Comparison of ENCODE assay signal across 8 cellular contexts in the genomic region with DNA sequence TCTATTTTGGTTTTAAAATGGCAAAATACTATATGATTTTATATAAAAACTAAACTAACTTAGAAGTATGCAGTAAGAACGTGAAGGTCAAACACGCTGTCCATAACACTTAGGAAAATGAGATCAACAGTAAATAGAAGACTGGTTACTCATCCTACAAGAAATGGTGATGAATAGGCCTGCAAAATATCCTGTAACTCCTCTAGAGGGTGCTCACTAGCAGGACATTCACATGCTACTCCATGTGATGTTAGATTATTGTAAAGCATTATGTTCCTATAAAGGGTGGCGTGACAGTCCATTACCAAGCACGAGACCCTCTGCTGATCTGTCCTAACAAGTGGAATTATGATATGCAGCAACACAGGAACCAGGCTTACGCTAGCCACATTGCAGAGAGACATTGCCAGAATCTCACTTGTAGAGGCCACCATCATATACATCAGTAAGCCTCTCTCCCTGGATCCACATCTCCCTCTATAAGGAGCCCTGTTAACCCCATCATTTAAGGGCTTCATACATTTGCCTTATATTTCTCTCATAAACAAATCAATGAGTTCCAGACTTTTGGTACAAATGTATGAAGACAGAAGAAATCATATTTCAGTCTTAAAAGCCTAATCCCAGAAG. TPM values are rescaled to one million over a fixed set of nuclear protein-coding genes. Genes with fewer than 3 reads are reported as not detected.
DNase-seq lines count a peak whose midpoint lies in the region; ATAC-seq and TF ChIP-seq lines count a peak whose summit lies in the region.

No MANE protein-coding gene starts in this region.

- no peaks in the 10 kb centered on the region for H3K36me3 Mint-ChIP-seq in activated T-cell treated with anti-CD3 and anti-CD28 coated beads, Interleukin-2, amount 50 U/mL, for 4 hours (ENCODE audit: insufficient read depth)
- no peaks in the 10 kb centered on the region for H3K36me3 Mint-ChIP-seq in glutamatergic neuron (ENCODE audit: unreplicated experiment)

- peak; percentile 50 for ATAC-seq in GM21825 (IDR thresholded peaks at IDR 0.05; ENCODE audit: unreplicated experiment)
- ATAC-seq in activated T-cell treated with anti-CD3 and anti-CD28 coated beads, Interleukin-2, amount 50 U/mL, for 4 hours, result peak; percentile 78 to 89
- ATAC-seq in HG03442 (IDR thresholded peaks at IDR 0.05; ENCODE audit: unreplicated experiment), result no peak

- no peak overlapping the region for H3K27ac Mint-ChIP-seq in glutamatergic neuron (ENCODE audit: unreplicated experiment)

- peak; percentile 13 for DNase-seq in DMS114 treated with DMSO at 0.1 percent for 48 hours (lab: John Stamatoyannopoulos, UW; ENCODE audit: unreplicated experiment)
- peak; percentile 6 for DNase-seq in NCI-H345 (lab: John Stamatoyannopoulos, UW)
- no peak for DNase-seq in activated T-cell treated with anti-CD3 and anti-CD28 coated beads, Interleukin-2, amount 50 U/mL, for 4 hours
- no peak for DNase-seq in glutamatergic neuron
- DNase-seq in retina, result peak; percentile 25
- DNase-seq in cortex of kidney (lab: John Stamatoyannopoulos, UW), result no peak

- no peaks in the 10 kb centered on the region for H3K9me3 Mint-ChIP-seq in activated T-cell treated with anti-CD3 and anti-CD28 coated beads, Interleukin-2, amount 50 U/mL, for 4 hours
- H3K9me3 Mint-ChIP-seq in glutamatergic neuron (ENCODE audit: unreplicated experiment), result no peaks in the 10 kb centered on the region

- H3K4me1 Mint-ChIP-seq in activated T-cell treated with anti-CD3 and anti-CD28 coated beads, Interleukin-2, amount 50 U/mL, for 4 hours (ENCODE audit: low read depth), result no peaks in the 10 kb centered on the region
- H3K4me1 Mint-ChIP-seq in glutamatergic neuron (ENCODE audit: low read depth, unreplicated experiment), result no peaks in the 10 kb centered on the region

- peak; percentile 16 for TF ChIP-seq CTCF in glutamatergic neuron (IDR thresholded peaks at IDR 0.05; ENCODE audit: partially characterized antibody, unreplicated experiment)

- no peaks in the 10 kb centered on the region for H3K27me3 Mint-ChIP-seq in activated T-cell treated with anti-CD3 and anti-CD28 coated beads, Interleukin-2, amount 50 U/mL, for 4 hours (ENCODE audit: low read depth)
- H3K27me3 Mint-ChIP-seq in glutamatergic neuron (ENCODE audit: unreplicated experiment), result peaks cover 12% of the 10 kb centered on the region

- no peak overlapping the region for H3K4me3 Mint-ChIP-seq in activated T-cell treated with anti-CD3 and anti-CD28 coated beads, Interleukin-2, amount 50 U/mL, for 4 hours
- no peak overlapping the region for H3K4me3 Mint-ChIP-seq in glutamatergic neuron (ENCODE audit: unreplicated experiment)

RNA-seq across cellular contexts. Expression of gene DEFB129, which starts 18.0 kb away (rescaled TPM):
- total RNA-seq in activated T-cell treated with anti-CD3 and anti-CD28 coated beads, Interleukin-2, amount 50 U/mL, for 4 hours, result not detected
- total RNA-seq in glutamatergic neuron (ENCODE audit: unreplicated experiment), result not detected

RNA-seq across cellular contexts. Expression of gene DEFB128, which starts 19.5 kb away (rescaled TPM):
- not detected for total RNA-seq in activated T-cell treated with anti-CD3 and anti-CD28 coated beads, Interleukin-2, amount 50 U/mL, for 4 hours
- total RNA-seq in glutamatergic neuron (ENCODE audit: unreplicated experiment), result not detected

RNA-seq across cellular contexts. Expression of gene DEFB132, which starts 48.5 kb away (rescaled TPM):
- total RNA-seq in activated T-cell treated with anti-CD3 and anti-CD28 coated beads, Interleukin-2, amount 50 U/mL, for 4 hours, result not detected
- total RNA-seq in glutamatergic neuron (ENCODE audit: unreplicated experiment), result not detected

RNA-seq across cellular contexts. Expression of gene DEFB127, which starts 51.8 kb away (rescaled TPM):
- total RNA-seq in activated T-cell treated with anti-CD3 and anti-CD28 coated beads, Interleukin-2, amount 50 U/mL, for 4 hours, result not detected
- total RNA-seq in glutamatergic neuron (ENCODE audit: unreplicated experiment), result not detected

Comparison
In these comparisons a context has a peak if more than half of its experiments do, and no peak if none do; other contexts are left out.
1. DNase-seq: peak in DMS114 treated with DMSO at 0.1 percent for 48 hours (single experiment), NCI-H345 (single experiment) and retina (single experiment); none in activated T-cell treated with anti-CD3 and anti-CD28 coated beads, Interleukin-2, amount 50 U/mL, for 4 hours (single experiment), glutamatergic neuron (single experiment) and cortex of kidney (single experiment).